In the genomic region with DNA sequence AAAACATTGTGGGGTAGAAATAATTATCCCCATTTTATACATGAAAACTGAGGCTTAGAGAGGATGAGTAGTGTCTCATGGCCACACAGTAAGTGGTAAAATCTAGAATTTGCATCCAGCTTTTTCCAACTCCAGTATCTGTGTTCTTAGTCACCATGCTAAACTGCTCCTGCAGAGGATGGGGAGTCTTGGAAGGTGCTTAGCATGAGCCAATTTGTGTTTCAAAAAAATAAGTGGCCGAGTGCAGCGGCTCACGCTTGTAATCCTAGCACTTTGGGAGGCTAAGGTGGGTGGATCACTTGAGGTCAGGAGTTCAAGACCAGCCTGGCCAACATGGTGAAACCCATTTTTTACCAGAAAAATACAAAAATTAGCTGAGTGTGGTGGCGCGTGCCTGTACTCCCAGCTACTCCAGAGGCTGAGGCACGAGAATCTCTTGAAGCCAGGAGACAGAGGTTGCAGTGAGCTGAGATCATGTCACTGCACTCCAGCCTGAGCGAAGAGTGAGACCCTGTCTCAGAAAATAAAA, we compare ENCODE assay signal across 23 cellular contexts. TPM values are rescaled to one million over a fixed set of nuclear protein-coding genes. Genes with fewer than 3 reads are reported as not detected.
DNase-seq lines count a peak whose midpoint lies in the region; ATAC-seq, FAIRE-seq and TF ChIP-seq lines count a peak whose summit lies in the region.
"Had no signal": no experiment of that assay in that cellular context is flagged by ENCODE, and none has a peak within 500 bp of the region (broad histone marks: within the 10 kb centered on the region; RNA-seq: fewer than 3 reads in every experiment).

No MANE protein-coding gene starts in this region.

- peaks cover 37% of the 10 kb centered on the region for H3K4me1 Mint-ChIP-seq in central memory CD8-positive, alpha-beta T cell

- peak overlapping the region; percentile 16 for H3K27ac Mint-ChIP-seq in central memory CD8-positive, alpha-beta T cell (ENCODE audit: low read depth)

- H3K9me3 ChIP-seq in HepG2 (ENCODE audit: low read length) (no peaks in the 10 kb centered on the region), right lobe of liver (no peaks in the 10 kb centered on the region), Loucy (ENCODE audit: insufficient read depth, low read depth, low read length) (no peaks in the 10 kb centered on the region), MG63 (no peaks in the 10 kb centered on the region)
- H3K9me3 ChIP-seq: A549, Peyer's patch had no signal

- no peak for TF ChIP-seq RAD21 in HepG2 (CRISPR knock-in tag; IDR thresholded peaks at IDR 0.05)

- H3K79me2 ChIP-seq in HepG2 (ENCODE audit: insufficient read depth, low read length) = peaks cover 10% of the 10 kb centered on the region
- H3K79me2 ChIP-seq in Loucy (ENCODE audit: insufficient read depth, low read length) = peaks cover 56% of the 10 kb centered on the region

- H3K9ac ChIP-seq in HepG2 (ENCODE audit: insufficient read depth, low read depth, low read length) (no peak overlapping the region), Loucy (ENCODE audit: low read depth, low read length, poor library complexity, severe bottlenecking) (peak overlapping the region; percentile 88)

- POLR2A ChIA-PET in HepG2 (lab: Yijun Ruan, JAX) = interaction anchor here (1.9 kb wide), 1 partner anchor 14 kb away, joined by 5 read pairs; the partner anchor contains the start of gene PPIL1

- in situ Hi-C loops in HepG2 (cut with HindIII; ENCODE audit: extremely low pct_ligation_motif_present, low pct_unique_long_range_greater_than_20kb) = loop anchor here (10.0 kb wide), 2 partner anchors 127 to 327 kb away; no protein-coding TSS in a partner anchor

- no peaks in the 10 kb centered on the region for H3K9me2 ChIP-seq in Loucy (replicated peaks; ENCODE audit: low read depth, low read length)

- no peak for TF ChIP-seq POLR2A in HepG2 (IDR thresholded peaks at IDR 0.05; ENCODE audit: insufficient read depth in 1 of 2, low read depth in 2 of 2, low read length in 2 of 2)
- no peak for TF ChIP-seq POLR2A in right lobe of liver (IDR thresholded peaks at IDR 0.05)

- H3K36me3 Mint-ChIP-seq in central memory CD8-positive, alpha-beta T cell (ENCODE audit: insufficient read depth) = peaks cover 4% of the 10 kb centered on the region

- H3K27me3 ChIP-seq in HepG2 (ENCODE audit: control insufficient read depth in 1 of 2, insufficient read depth in 2 of 2, low read length in 2 of 2) = no peaks in the 10 kb centered on the region; a peak in 2 of 5 replicates
- no peaks in the 10 kb centered on the region for H3K27me3 ChIP-seq in right lobe of liver
- no peaks in the 10 kb centered on the region for H3K27me3 ChIP-seq in Loucy (ENCODE audit: insufficient read depth, low read length, poor library complexity, severe bottlenecking)
- H3K27me3 ChIP-seq in MG63 = no peaks in the 10 kb centered on the region
- H3K27me3 ChIP-seq: Peyer's patch had no signal

- H4K20me1 ChIP-seq in HepG2 (ENCODE audit: insufficient read depth, low read length) (no peaks in the 10 kb centered on the region), Loucy (ENCODE audit: insufficient read depth, low read length, poor library complexity, severe bottlenecking) (no peaks in the 10 kb centered on the region)

- no peak overlapping the region for H2AFZ ChIP-seq in HepG2 (ENCODE audit: low read length)
- no peak overlapping the region for H2AFZ ChIP-seq in Loucy (ENCODE audit: low read length)

- H3K9me3 Mint-ChIP-seq in central memory CD8-positive, alpha-beta T cell = no peaks in the 10 kb centered on the region
- H3K9me3 Mint-ChIP-seq: CD14-positive monocyte had no signal

- no peak overlapping the region for H3K27ac ChIP-seq in HepG2 (ENCODE audit: extremely low read length, insufficient read depth, low read length)
- no peak overlapping the region for H3K27ac ChIP-seq in right lobe of liver
- H3K27ac ChIP-seq: A549, Peyer's patch had no signal

- H3K4me3 ChIP-seq in HepG2 (replicated peaks in 1 of 3; ENCODE audit: insufficient read depth in 1 of 3, low read depth in 2 of 3, low read length in 3 of 3) = no peak overlapping the region
- H3K4me3 ChIP-seq in right lobe of liver = no peak overlapping the region
- H3K4me3 ChIP-seq in Loucy (ENCODE audit: low read length, poor library complexity, severe bottlenecking) = peak overlapping the region; percentile 94
- H3K4me3 ChIP-seq in MG63 = no peak overlapping the region
- H3K4me3 ChIP-seq: A549, Peyer's patch had no signal

- DNase-seq in HepG2 (ENCODE audit: low spot score) (no peak), right lobe of liver (no peak), HTR-8/SVneo (ENCODE audit: insufficient read length, low spot score) (no peak), MG63 (no peak)
- DNase-seq in central memory CD8-positive, alpha-beta T cell (ENCODE audit: low spot score in 2 of 2) = no peak
- DNase-seq: COR-L47, GOT3, HCEC 1CT, IMR-90, NCI-H1092, NCI-H1436 treated with DMSO at 0.1 percent for 48 hours, NCI-H1930, NCI-H510A treated with DMSO at 0.1 percent for 48 hours, NCI-H748 treated with DMSO at 0.1 percent for 48 hours, Peyer's patch, T-helper 1 cell had no signal

- FAIRE-seq in HepG2 (lab: Jason Lieb, UNC) = no peak
- no peak for FAIRE-seq in HTR-8/SVneo (lab: Jason Lieb, UNC)
- FAIRE-seq: A549, GM12891 had no signal

- 0 out of 2 replicates have a peak, but pooled peaks cover 3% of the 10 kb centered on the region for H3F3A ChIP-seq in Loucy (ENCODE audit: low read depth)

- ATAC-seq in HepG2 (no peak), right lobe of liver (no peak), GM19463 (IDR thresholded peaks at IDR 0.05; ENCODE audit: unreplicated experiment) (no peak)
- no peak for ATAC-seq in central memory CD8-positive, alpha-beta T cell (replicated peaks; ENCODE audit: extremely low read depth, poor library complexity, severe bottlenecking)
- ATAC-seq: A549 had no signal

- peaks cover 15% of the 10 kb centered on the region for H3K4me1 ChIP-seq in HepG2 (ENCODE audit: insufficient read depth, low read length)
- peaks cover 0 to 9% (median 3%) of the 10 kb centered on the region in 4 donors for H3K4me1 ChIP-seq in right lobe of liver
- peaks cover 47% of the 10 kb centered on the region for H3K4me1 ChIP-seq in Loucy (ENCODE audit: insufficient read depth, low read length, poor library complexity, severe bottlenecking)

- WGBS in HepG2 (ENCODE audit: low lambda C conversion rate) = 98% methylated on average over 7 of the region's 7 CpGs
- 93% methylated on average over 5 of the region's 7 CpGs for whole genome bisulfite sequencing in right lobe of liver (ENCODE audit: insufficient coverage, low coverage, low lambda C conversion rate, missing lambda C conversion rate)

- intact Hi-C loops in HepG2 (cut with micrococcal nuclease; ENCODE audit: unreplicated experiment) (loop anchor here (10.0 kb wide), 1 partner anchor 213 kb away; the partner anchor contains the start of gene CDKN1A), right lobe of liver (cut with DNase I) (no loop called here)

- BruUV-seq in HepG2 (replicated peaks; lab: Mats Ljungman, UMichigan) = no TSS peak

- H3K4me2 ChIP-seq in HepG2 (ENCODE audit: low read depth, low read length) (no peak overlapping the region), Loucy (ENCODE audit: low read depth, low read length, poor library complexity, severe bottlenecking) (peak overlapping the region; percentile 98)
- H3K4me2 ChIP-seq: A549 had no signal

- H3K36me3 ChIP-seq in HepG2 (replicated peaks in 1 of 2; ENCODE audit: control insufficient read depth in 1 of 2, insufficient read depth in 2 of 2, low read length in 2 of 2) (peaks cover 0 to 6% of the 10 kb centered on the region in 2 experiments; a peak in 1 of 5 replicates), right lobe of liver (no peaks in the 10 kb centered on the region), Loucy (ENCODE audit: insufficient read depth, low read length) (no peaks in the 10 kb centered on the region), MG63 (no peaks in the 10 kb centered on the region; the same call in 1 of the 2 replicates)
- H3K36me3 ChIP-seq: Peyer's patch had no signal

- TF ChIP-seq EP300 in HepG2 (IDR thresholded peaks at IDR 0.05; ENCODE audit: low read depth in 2 of 2, low read length in 2 of 2) (no peak), HepG2 (CRISPR knock-in tag; IDR thresholded peaks at IDR 0.05; ENCODE audit: borderline replicate concordance) (no peak)

- TF ChIP-seq CTCF in HepG2 (CRISPR knock-in tag; IDR thresholded peaks at IDR 0.05) (no peak), right lobe of liver (IDR thresholded peaks at IDR 0.05) (no peak), Loucy (conservative IDR thresholded peaks at IDR 0.05; ENCODE audit: low read length) (no peak)

- no peaks in the 10 kb centered on the region for H3K27me3 Mint-ChIP-seq in central memory CD8-positive, alpha-beta T cell
- H3K27me3 Mint-ChIP-seq: B cell had no signal

- CTCF ChIA-PET in HepG2 (lab: Yijun Ruan, JAX; ENCODE audit: low intra/inter-chr PET ratio, low total read pairs) = no interaction called here

- no peak overlapping the region for H3K4me3 Mint-ChIP-seq in central memory CD8-positive, alpha-beta T cell
- H3K4me3 Mint-ChIP-seq: CD14-positive monocyte had no signal

RNA-seq across cellular contexts. Expression of gene C6orf89, which starts 2.4 kb away (rescaled TPM):
- total RNA-seq in HepG2 (2016; rRNA removed; fragmentation: Illumina TruSeq; extraction: Trizol) (23.9 and 32.2 TPM in 2 replicates), right lobe of liver (10 to 100 TPM; 29.0 to 37.0 (median 32.1) TPM)
- 7.9 and 8.2 TPM in 2 replicates for total RNA-seq in HepG2 (2016; cell fraction: cytosol; rRNA removed; fragmentation: Illumina TruSeq; extraction: Trizol; ENCODE audit: low read depth)
- total RNA-seq in HepG2 (2016; cell fraction: insoluble cytoplasmic fraction; rRNA removed; fragmentation: Illumina TruSeq; extraction: Trizol) = 22.0 and 33.0 TPM in 2 replicates
- 14.6 and 15.0 TPM in 2 replicates for total RNA-seq in HepG2 (2016; cell fraction: membrane; rRNA removed; fragmentation: Illumina TruSeq; extraction: Trizol)
- 25.4 and 27.7 TPM in 2 replicates for total RNA-seq in HepG2 (2016; cell fraction: nucleus; rRNA removed; fragmentation: Illumina TruSeq; extraction: Trizol)
- 22.1 and 26.0 TPM in 2 replicates for polyA plus RNA-seq in HepG2 (2011; rRNA removed)
- 11.4 and 16.3 TPM in 2 replicates for polyA plus RNA-seq in HepG2 (2011; cell fraction: cytosol; rRNA removed)
- 12.6 and 14.7 TPM in 2 replicates for polyA plus RNA-seq in HepG2 (2011; cell fraction: nucleus; rRNA removed)
- 24.1 and 25.8 TPM in 2 replicates for polyA plus RNA-seq in HepG2 (2012)
- polyA plus RNA-seq in HepG2 (2016; cell fraction: cytosol; fragmentation: Illumina TruSeq; extraction: Trizol; ENCODE audit: low read depth) = 6.6 and 6.8 TPM in 2 replicates
- 16.8 and 19.4 TPM in 2 replicates for polyA plus RNA-seq in HepG2 (2016; cell fraction: insoluble cytoplasmic fraction; fragmentation: Illumina TruSeq; extraction: Trizol; ENCODE audit: low read depth)
- 10.3 and 12.1 TPM in 2 replicates for polyA plus RNA-seq in HepG2 (2016; cell fraction: membrane; fragmentation: Illumina TruSeq; extraction: Trizol; ENCODE audit: low read depth)
- polyA plus RNA-seq in HepG2 (2016; cell fraction: nucleus; fragmentation: Illumina TruSeq; extraction: Trizol; ENCODE audit: insufficient read depth, low read depth) = 31.1 and 31.6 TPM in 2 replicates
- 18.1 and 18.8 TPM in 2 replicates for polyA minus RNA-seq in HepG2 (2011; rRNA and poly(A)+ RNA removed; ENCODE audit: low replicate concordance)
- polyA minus RNA-seq in HepG2 (2011; cell fraction: cytosol; rRNA and poly(A)+ RNA removed) = 7.6 and 13.6 TPM in 2 replicates
- polyA minus RNA-seq in HepG2 (2011; cell fraction: nucleus; rRNA and poly(A)+ RNA removed) = 6.8 and 8.6 TPM in 2 replicates
- 19.6 and 32.0 TPM in 2 replicates for total RNA-seq in MG63 (2014; rRNA removed; shearing (Covaris generic); ENCODE audit: low replicate concordance)

RNA-seq across cellular contexts. Expression of gene PPIL1, which starts 13.6 kb away (rescaled TPM):
- total RNA-seq in HepG2 (2016; rRNA removed; fragmentation: Illumina TruSeq; extraction: Trizol) = 144 and 202 TPM in 2 replicates
- 18.7 and 21.1 TPM in 2 replicates for total RNA-seq in HepG2 (2016; cell fraction: cytosol; rRNA removed; fragmentation: Illumina TruSeq; extraction: Trizol; ENCODE audit: low read depth)
- 144 and 223 TPM in 2 replicates for total RNA-seq in HepG2 (2016; cell fraction: insoluble cytoplasmic fraction; rRNA removed; fragmentation: Illumina TruSeq; extraction: Trizol)
- total RNA-seq in HepG2 (2016; cell fraction: membrane; rRNA removed; fragmentation: Illumina TruSeq; extraction: Trizol) = 75.0 TPM in 2 replicates
- 60.3 and 65.1 TPM in 2 replicates for total RNA-seq in HepG2 (2016; cell fraction: nucleus; rRNA removed; fragmentation: Illumina TruSeq; extraction: Trizol)
- polyA plus RNA-seq in HepG2 (2011; rRNA removed) = 59.0 and 74.2 TPM in 2 replicates
- polyA plus RNA-seq in HepG2 (2011; cell fraction: cytosol; rRNA removed) = 53.5 and 73.2 TPM in 2 replicates
- 9.9 and 13.8 TPM in 2 replicates for polyA plus RNA-seq in HepG2 (2011; cell fraction: nucleus; rRNA removed)
- 62.2 and 66.4 TPM in 2 replicates for polyA plus RNA-seq in HepG2 (2012)
- polyA plus RNA-seq in HepG2 (2016; cell fraction: cytosol; fragmentation: Illumina TruSeq; extraction: Trizol; ENCODE audit: low read depth) = 20.3 and 21.1 TPM in 2 replicates
- polyA plus RNA-seq in HepG2 (2016; cell fraction: insoluble cytoplasmic fraction; fragmentation: Illumina TruSeq; extraction: Trizol; ENCODE audit: low read depth) = 209 and 228 TPM in 2 replicates
- 57.0 and 58.9 TPM in 2 replicates for polyA plus RNA-seq in HepG2 (2016; cell fraction: membrane; fragmentation: Illumina TruSeq; extraction: Trizol; ENCODE audit: low read depth)
- 73.7 and 81.3 TPM in 2 replicates for polyA plus RNA-seq in HepG2 (2016; cell fraction: nucleus; fragmentation: Illumina TruSeq; extraction: Trizol; ENCODE audit: insufficient read depth, low read depth)
- 69.1 and 72.7 TPM in 2 replicates for polyA minus RNA-seq in HepG2 (2011; rRNA and poly(A)+ RNA removed; ENCODE audit: low replicate concordance)
- polyA minus RNA-seq in HepG2 (2011; cell fraction: cytosol; rRNA and poly(A)+ RNA removed) = 31.7 and 39.2 TPM in 2 replicates
- 17.1 and 20.0 TPM in 2 replicates for polyA minus RNA-seq in HepG2 (2011; cell fraction: nucleus; rRNA and poly(A)+ RNA removed)
- 10 to 100 TPM; 11.2 to 29.2 (median 16.5) TPM for total RNA-seq in right lobe of liver
- 52.9 and 54.4 TPM in 2 replicates for total RNA-seq in MG63 (2014; rRNA removed; shearing (Covaris generic); ENCODE audit: low replicate concordance)

RNA-seq across cellular contexts. Expression of gene CPNE5, which starts 48.9 kb away (rescaled TPM):
- not detected in 2 replicates for total RNA-seq in HepG2 (2016; rRNA removed; fragmentation: Illumina TruSeq; extraction: Trizol)
- not detected in 2 replicates for total RNA-seq in HepG2 (2016; cell fraction: cytosol; rRNA removed; fragmentation: Illumina TruSeq; extraction: Trizol; ENCODE audit: low read depth)
- total RNA-seq in HepG2 (2016; cell fraction: insoluble cytoplasmic fraction; rRNA removed; fragmentation: Illumina TruSeq; extraction: Trizol) = not detected in 2 replicates
- total RNA-seq in HepG2 (2016; cell fraction: membrane; rRNA removed; fragmentation: Illumina TruSeq; extraction: Trizol) = not detected in 2 replicates
- not detected in 2 replicates for total RNA-seq in HepG2 (2016; cell fraction: nucleus; rRNA removed; fragmentation: Illumina TruSeq; extraction: Trizol)
- polyA plus RNA-seq in HepG2 (2011; rRNA removed) = 0.10 and 0.16 TPM in 2 replicates
- 0.15 TPM in 1 of 2 replicates, not detected in the other for polyA plus RNA-seq in HepG2 (2011; cell fraction: cytosol; rRNA removed)
- 0.36 and 0.40 TPM in 2 replicates for polyA plus RNA-seq in HepG2 (2011; cell fraction: nucleus; rRNA removed)
- polyA plus RNA-seq in HepG2 (2012) = 0.05 and 0.16 TPM in 2 replicates
- not detected in 2 replicates for polyA plus RNA-seq in HepG2 (2016; cell fraction: cytosol; fragmentation: Illumina TruSeq; extraction: Trizol; ENCODE audit: low read depth)
- polyA plus RNA-seq in HepG2 (2016; cell fraction: insoluble cytoplasmic fraction; fragmentation: Illumina TruSeq; extraction: Trizol; ENCODE audit: low read depth) = not detected in 2 replicates
- not detected in 2 replicates for polyA plus RNA-seq in HepG2 (2016; cell fraction: membrane; fragmentation: Illumina TruSeq; extraction: Trizol; ENCODE audit: low read depth)
- polyA plus RNA-seq in HepG2 (2016; cell fraction: nucleus; fragmentation: Illumina TruSeq; extraction: Trizol; ENCODE audit: insufficient read depth, low read depth) = not detected in 2 replicates
- polyA minus RNA-seq in HepG2 (2011; rRNA and poly(A)+ RNA removed; ENCODE audit: low replicate concordance) = 0.26 TPM in 1 of 2 replicates, not detected in the other
- not detected in 2 replicates for polyA minus RNA-seq in HepG2 (2011; cell fraction: cytosol; rRNA and poly(A)+ RNA removed)
- polyA minus RNA-seq in HepG2 (2011; cell fraction: nucleus; rRNA and poly(A)+ RNA removed) = not detected in 2 replicates
- total RNA-seq in right lobe of liver = under 1 TPM; 0.12 to 0.84 (median 0.23) TPM
- 0.59 TPM in 1 of 2 replicates, not detected in the other for total RNA-seq in MG63 (2014; rRNA removed; shearing (Covaris generic); ENCODE audit: low replicate concordance)
- total RNA-seq: IMR-90, LHCN-M2 had no signal
